ENCODE assay signal across 1 cellular context in the genomic region with DNA sequence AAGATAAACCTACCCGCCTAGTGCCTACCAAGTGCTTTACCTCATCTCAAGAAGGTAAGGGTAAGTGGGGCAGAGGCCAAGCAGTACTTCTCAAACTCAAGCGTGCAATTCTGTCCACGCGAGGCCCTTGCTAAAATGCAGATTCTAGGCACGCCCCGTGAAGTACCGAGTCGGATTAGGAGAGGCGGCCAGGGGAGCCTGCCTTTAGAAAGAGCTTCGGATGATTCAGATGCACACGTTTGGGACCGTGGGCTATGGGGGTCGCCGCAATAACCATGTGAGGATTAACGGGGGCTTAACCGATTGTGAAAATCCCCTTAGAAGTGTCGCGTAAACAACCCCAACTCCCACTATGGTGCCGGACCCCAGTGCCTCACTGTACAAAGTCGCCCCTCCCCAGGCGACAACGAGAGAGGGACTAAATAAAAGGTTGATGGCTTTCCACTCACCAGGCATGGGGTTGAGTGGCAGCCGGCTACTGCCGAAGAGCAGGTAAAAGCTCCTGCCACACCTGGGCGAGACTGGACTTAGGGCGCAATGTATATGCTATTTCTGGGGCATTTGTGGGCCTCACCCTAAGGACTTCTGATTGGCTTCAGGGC.
TF ChIP-seq lines count a peak whose summit lies in the region.

No MANE protein-coding gene starts in this region.

TF ChIP-seq in HepG2, 621 proteins besides CTCF, POLR2A, EP300 and RAD21 (continued from another document and continues in another):
- TF ChIP-seq, protein P1, sequence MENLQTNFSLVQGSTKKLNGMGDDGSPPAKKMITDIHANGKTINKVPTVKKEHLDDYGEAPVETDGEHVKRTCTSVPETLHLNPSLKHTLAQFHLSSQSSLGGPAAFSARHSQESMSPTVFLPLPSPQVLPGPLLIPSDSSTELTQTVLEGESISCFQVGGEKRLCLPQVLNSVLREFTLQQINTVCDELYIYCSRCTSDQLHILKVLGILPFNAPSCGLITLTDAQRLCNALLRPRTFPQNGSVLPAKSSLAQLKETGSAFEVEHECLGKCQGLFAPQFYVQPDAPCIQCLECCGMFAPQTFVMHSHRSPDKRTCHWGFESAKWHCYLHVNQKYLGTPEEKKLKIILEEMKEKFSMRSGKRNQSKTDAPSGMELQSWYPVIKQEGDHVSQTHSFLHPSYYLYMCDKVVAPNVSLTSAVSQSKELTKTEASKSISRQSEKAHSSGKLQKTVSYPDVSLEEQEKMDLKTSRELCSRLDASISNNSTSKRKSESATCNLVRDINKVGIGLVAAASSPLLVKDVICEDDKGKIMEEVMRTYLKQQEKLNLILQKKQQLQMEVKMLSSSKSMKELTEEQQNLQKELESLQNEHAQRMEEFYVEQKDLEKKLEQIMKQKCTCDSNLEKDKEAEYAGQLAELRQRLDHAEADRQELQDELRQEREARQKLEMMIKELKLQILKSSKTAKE (CRISPR knock-in tag; IDR thresholded peaks at IDR 0.05; ENCODE audit: borderline replicate concordance), result no peak
- TF ChIP-seq ZNF441 (CRISPR knock-in tag; IDR thresholded peaks at IDR 0.05; ENCODE audit: borderline replicate concordance) (peak; percentile 50; the same call in 1 of the 2 replicates), ZNF124 (CRISPR knock-in tag; IDR thresholded peaks at IDR 0.05) (0 out of 2 replicates have a peak, but pooled peaks have one; percentile 40), ZNF775 (CRISPR knock-in tag; IDR thresholded peaks at IDR 0.05; ENCODE audit: borderline replicate concordance) (no peak), SRSF1 (optimal IDR thresholded peaks at IDR 0.05; ENCODE audit: low read depth, low read length) (no peak), ZNF549 (CRISPR knock-in tag; IDR thresholded peaks at IDR 0.05) (no peak), STAT5B (CRISPR knock-in tag; IDR thresholded peaks at IDR 0.05) (0 out of 2 replicates have a peak, but pooled peaks have one; percentile 56), LCORL (IDR thresholded peaks at IDR 0.05) (no peak), LCORL (CRISPR knock-in tag; IDR thresholded peaks at IDR 0.05) (peak; percentile 50), MED13 (CRISPR knock-in tag; IDR thresholded peaks at IDR 0.05) (no peak), NFATC3 (CRISPR knock-in tag; IDR thresholded peaks at IDR 0.05) (peak; percentile 88; the same call in 1 of the 2 replicates), ZC3H13 (CRISPR knock-in tag; IDR thresholded peaks at IDR 0.05) (no peak), TRIM24 (CRISPR knock-in tag; IDR thresholded peaks at IDR 0.05) (no peak), KDM6A (CRISPR knock-in tag; IDR thresholded peaks at IDR 0.05; ENCODE audit: low read depth) (peak; percentile 38; the same call in 1 of the 2 replicates), ETV6 (CRISPR knock-in tag; conservative IDR thresholded peaks at IDR 0.05) (0 out of 2 replicates have a peak, but pooled peaks have one; percentile 31), FOXK2 (IDR thresholded peaks at IDR 0.05) (no peak), SOX5 (CRISPR knock-in tag; IDR thresholded peaks at IDR 0.05; ENCODE audit: borderline replicate concordance) (peak; percentile 26; the same call in 1 of the 2 replicates), NAIF1 (CRISPR knock-in tag; IDR thresholded peaks at IDR 0.05; ENCODE audit: borderline replicate concordance) (no peak; the same call in 1 of the 2 replicates), ZNF563 (CRISPR knock-in tag; IDR thresholded peaks at IDR 0.05) (peak; percentile 65; the same call in 1 of the 2 replicates), PAWR (CRISPR knock-in tag; IDR thresholded peaks at IDR 0.05; ENCODE audit: borderline replicate concordance) (no peak), RNF2 (conservative IDR thresholded peaks at IDR 0.05; ENCODE audit: low read depth) (no peak), ZNF678 (CRISPR knock-in tag; IDR thresholded peaks at IDR 0.05) (no peak), RBM39 (IDR thresholded peaks at IDR 0.05; ENCODE audit: low read depth, low read length, poor library complexity, severe bottlenecking) (no peak), ZNF263 (CRISPR knock-in tag; IDR thresholded peaks at IDR 0.05) (no peak), CAMTA2 (CRISPR knock-in tag; IDR thresholded peaks at IDR 0.05; ENCODE audit: borderline replicate concordance) (no peak), ZNF260 (CRISPR knock-in tag; IDR thresholded peaks at IDR 0.05; ENCODE audit: borderline replicate concordance, low read depth) (no peak), FIP1L1 (IDR thresholded peaks at IDR 0.05; ENCODE audit: borderline replicate concordance, insufficient read depth, low read depth, low read length) (0 out of 2 replicates have a peak, but pooled peaks have one; percentile 16), NONO (IDR thresholded peaks at IDR 0.05) (no peak), NONO (CRISPR knock-in tag; conservative IDR thresholded peaks at IDR 0.05) (peak; percentile 3; the same call in 1 of the 2 replicates), ZNF432 (CRISPR knock-in tag; IDR thresholded peaks at IDR 0.05; ENCODE audit: borderline replicate concordance) (no peak)
- TF ChIP-seq, protein P2, sequence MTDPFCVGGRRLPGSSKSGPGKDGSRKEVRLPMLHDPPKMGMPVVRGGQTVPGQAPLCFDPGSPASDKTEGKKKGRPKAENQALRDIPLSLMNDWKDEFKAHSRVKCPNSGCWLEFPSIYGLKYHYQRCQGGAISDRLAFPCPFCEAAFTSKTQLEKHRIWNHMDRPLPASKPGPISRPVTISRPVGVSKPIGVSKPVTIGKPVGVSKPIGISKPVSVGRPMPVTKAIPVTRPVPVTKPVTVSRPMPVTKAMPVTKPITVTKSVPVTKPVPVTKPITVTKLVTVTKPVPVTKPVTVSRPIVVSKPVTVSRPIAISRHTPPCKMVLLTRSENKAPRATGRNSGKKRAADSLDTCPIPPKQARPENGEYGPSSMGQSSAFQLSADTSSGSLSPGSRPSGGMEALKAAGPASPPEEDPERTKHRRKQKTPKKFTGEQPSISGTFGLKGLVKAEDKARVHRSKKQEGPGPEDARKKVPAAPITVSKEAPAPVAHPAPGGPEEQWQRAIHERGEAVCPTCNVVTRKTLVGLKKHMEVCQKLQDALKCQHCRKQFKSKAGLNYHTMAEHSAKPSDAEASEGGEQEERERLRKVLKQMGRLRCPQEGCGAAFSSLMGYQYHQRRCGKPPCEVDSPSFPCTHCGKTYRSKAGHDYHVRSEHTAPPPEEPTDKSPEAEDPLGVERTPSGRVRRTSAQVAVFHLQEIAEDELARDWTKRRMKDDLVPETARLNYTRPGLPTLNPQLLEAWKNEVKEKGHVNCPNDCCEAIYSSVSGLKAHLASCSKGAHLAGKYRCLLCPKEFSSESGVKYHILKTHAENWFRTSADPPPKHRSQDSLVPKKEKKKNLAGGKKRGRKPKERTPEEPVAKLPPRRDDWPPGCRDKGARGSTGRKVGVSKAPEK (CRISPR knock-in tag; IDR thresholded peaks at IDR 0.05; ENCODE audit: borderline replicate concordance), result no peak
- TF ChIP-seq, protein P3, sequence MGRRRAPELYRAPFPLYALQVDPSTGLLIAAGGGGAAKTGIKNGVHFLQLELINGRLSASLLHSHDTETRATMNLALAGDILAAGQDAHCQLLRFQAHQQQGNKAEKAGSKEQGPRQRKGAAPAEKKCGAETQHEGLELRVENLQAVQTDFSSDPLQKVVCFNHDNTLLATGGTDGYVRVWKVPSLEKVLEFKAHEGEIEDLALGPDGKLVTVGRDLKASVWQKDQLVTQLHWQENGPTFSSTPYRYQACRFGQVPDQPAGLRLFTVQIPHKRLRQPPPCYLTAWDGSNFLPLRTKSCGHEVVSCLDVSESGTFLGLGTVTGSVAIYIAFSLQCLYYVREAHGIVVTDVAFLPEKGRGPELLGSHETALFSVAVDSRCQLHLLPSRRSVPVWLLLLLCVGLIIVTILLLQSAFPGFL (CRISPR knock-in tag; IDR thresholded peaks at IDR 0.05), result no peak
- TF ChIP-seq, protein P4, sequence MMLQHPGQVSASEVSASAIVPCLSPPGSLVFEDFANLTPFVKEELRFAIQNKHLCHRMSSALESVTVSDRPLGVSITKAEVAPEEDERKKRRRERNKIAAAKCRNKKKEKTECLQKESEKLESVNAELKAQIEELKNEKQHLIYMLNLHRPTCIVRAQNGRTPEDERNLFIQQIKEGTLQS (CRISPR knock-in tag; IDR thresholded peaks at IDR 0.05), result no peak
- TF ChIP-seq, protein P5, sequence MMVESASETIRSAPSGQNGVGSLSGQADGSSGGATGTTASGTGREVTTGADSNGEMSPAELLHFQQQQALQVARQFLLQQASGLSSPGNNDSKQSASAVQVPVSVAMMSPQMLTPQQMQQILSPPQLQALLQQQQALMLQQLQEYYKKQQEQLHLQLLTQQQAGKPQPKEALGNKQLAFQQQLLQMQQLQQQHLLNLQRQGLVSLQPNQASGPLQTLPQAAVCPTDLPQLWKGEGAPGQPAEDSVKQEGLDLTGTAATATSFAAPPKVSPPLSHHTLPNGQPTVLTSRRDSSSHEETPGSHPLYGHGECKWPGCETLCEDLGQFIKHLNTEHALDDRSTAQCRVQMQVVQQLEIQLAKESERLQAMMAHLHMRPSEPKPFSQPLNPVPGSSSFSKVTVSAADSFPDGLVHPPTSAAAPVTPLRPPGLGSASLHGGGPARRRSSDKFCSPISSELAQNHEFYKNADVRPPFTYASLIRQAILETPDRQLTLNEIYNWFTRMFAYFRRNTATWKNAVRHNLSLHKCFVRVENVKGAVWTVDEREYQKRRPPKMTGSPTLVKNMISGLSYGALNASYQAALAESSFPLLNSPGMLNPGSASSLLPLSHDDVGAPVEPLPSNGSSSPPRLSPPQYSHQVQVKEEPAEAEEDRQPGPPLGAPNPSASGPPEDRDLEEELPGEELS (CRISPR knock-in tag; IDR thresholded peaks at IDR 0.05), result peak; percentile 6; the same call in 1 of the 2 replicates
- TF ChIP-seq, protein P6, sequence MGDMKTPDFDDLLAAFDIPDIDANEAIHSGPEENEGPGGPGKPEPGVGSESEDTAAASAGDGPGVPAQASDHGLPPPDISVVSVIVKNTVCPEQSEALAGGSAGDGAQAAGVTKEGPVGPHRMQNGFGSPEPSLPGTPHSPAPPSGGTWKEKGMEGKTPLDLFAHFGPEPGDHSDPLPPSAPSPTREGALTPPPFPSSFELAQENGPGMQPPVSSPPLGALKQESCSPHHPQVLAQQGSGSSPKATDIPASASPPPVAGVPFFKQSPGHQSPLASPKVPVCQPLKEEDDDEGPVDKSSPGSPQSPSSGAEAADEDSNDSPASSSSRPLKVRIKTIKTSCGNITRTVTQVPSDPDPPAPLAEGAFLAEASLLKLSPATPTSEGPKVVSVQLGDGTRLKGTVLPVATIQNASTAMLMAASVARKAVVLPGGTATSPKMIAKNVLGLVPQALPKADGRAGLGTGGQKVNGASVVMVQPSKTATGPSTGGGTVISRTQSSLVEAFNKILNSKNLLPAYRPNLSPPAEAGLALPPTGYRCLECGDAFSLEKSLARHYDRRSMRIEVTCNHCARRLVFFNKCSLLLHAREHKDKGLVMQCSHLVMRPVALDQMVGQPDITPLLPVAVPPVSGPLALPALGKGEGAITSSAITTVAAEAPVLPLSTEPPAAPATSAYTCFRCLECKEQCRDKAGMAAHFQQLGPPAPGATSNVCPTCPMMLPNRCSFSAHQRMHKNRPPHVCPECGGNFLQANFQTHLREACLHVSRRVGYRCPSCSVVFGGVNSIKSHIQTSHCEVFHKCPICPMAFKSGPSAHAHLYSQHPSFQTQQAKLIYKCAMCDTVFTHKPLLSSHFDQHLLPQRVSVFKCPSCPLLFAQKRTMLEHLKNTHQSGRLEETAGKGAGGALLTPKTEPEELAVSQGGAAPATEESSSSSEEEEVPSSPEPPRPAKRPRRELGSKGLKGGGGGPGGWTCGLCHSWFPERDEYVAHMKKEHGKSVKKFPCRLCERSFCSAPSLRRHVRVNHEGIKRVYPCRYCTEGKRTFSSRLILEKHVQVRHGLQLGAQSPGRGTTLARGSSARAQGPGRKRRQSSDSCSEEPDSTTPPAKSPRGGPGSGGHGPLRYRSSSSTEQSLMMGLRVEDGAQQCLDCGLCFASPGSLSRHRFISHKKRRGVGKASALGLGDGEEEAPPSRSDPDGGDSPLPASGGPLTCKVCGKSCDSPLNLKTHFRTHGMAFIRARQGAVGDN (CRISPR knock-in tag; IDR thresholded peaks at IDR 0.05), result no peak; the same call in 1 of the 2 replicates
- TF ChIP-seq, protein P7, sequence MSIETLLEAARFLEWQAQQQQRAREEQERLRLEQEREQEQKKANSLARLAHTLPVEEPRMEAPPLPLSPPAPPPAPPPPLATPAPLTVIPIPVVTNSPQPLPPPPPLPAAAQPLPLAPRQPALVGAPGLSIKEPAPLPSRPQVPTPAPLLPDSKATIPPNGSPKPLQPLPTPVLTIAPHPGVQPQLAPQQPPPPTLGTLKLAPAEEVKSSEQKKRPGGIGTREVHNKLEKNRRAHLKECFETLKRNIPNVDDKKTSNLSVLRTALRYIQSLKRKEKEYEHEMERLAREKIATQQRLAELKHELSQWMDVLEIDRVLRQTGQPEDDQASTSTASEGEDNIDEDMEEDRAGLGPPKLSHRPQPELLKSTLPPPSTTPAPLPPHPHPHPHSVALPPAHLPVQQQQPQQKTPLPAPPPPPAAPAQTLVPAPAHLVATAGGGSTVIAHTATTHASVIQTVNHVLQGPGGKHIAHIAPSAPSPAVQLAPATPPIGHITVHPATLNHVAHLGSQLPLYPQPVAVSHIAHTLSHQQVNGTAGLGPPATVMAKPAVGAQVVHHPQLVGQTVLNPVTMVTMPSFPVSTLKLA (IDR thresholded peaks at IDR 0.05), result no peak; the same call in 1 of the 2 replicates
- TF ChIP-seq, protein P8, sequence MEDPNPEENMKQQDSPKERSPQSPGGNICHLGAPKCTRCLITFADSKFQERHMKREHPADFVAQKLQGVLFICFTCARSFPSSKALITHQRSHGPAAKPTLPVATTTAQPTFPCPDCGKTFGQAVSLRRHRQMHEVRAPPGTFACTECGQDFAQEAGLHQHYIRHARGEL (CRISPR knock-in tag; IDR thresholded peaks at IDR 0.05), result no peak
- TF ChIP-seq, protein P9, sequence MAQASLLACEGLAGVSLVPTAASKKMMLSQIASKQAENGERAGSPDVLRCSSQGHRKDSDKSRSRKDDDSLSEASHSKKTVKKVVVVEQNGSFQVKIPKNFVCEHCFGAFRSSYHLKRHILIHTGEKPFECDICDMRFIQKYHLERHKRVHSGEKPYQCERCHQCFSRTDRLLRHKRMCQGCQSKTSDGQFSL (CRISPR knock-in tag; IDR thresholded peaks at IDR 0.05), result no peak
- TF ChIP-seq, protein P10, sequence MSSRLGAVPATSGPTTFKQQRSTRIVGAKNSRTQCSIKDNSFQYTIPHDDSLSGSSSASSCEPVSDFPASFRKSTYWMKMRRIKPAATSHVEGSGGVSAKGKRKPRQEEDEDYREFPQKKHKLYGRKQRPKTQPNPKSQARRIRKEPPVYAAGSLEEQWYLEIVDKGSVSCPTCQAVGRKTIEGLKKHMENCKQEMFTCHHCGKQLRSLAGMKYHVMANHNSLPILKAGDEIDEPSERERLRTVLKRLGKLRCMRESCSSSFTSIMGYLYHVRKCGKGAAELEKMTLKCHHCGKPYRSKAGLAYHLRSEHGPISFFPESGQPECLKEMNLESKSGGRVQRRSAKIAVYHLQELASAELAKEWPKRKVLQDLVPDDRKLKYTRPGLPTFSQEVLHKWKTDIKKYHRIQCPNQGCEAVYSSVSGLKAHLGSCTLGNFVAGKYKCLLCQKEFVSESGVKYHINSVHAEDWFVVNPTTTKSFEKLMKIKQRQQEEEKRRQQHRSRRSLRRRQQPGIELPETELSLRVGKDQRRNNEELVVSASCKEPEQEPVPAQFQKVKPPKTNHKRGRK (CRISPR knock-in tag; IDR thresholded peaks at IDR 0.05), result peak; percentile 39; the same call in 1 of the 2 replicates
- TF ChIP-seq, protein P11, sequence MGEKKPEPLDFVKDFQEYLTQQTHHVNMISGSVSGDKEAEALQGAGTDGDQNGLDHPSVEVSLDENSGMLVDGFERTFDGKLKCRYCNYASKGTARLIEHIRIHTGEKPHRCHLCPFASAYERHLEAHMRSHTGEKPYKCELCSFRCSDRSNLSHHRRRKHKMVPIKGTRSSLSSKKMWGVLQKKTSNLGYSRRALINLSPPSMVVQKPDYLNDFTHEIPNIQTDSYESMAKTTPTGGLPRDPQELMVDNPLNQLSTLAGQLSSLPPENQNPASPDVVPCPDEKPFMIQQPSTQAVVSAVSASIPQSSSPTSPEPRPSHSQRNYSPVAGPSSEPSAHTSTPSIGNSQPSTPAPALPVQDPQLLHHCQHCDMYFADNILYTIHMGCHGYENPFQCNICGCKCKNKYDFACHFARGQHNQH (CRISPR knock-in tag; IDR thresholded peaks at IDR 0.05), result peak; percentile 63; the same call in 1 of the 2 replicates
